ENCODE assay signal across 1 cellular context in genomic region chr2:61017556-61018318, GRCh38.
TF ChIP-seq lines count a peak whose summit lies in the region.

Gene PEX13 (plus strand): TSS chr2:61017720. CDS start chr2:61017760, 40 bp downstream.
Gene PUS10 (minus strand): TSS chr2:61018255. CDS start chr2:61011890, 6,365 bp downstream.

TF ChIP-seq in HepG2, 621 proteins besides CTCF, POLR2A, EP300 and RAD21 (continued from another document):
- TF ChIP-seq SATB2 (CRISPR knock-in tag; IDR thresholded peaks at IDR 0.05) (peak; percentile 35), TFDP2 (CRISPR knock-in tag; IDR thresholded peaks at IDR 0.05) (peak; percentile 81), ZNF792 (CRISPR knock-in tag; IDR thresholded peaks at IDR 0.05) (peak; percentile 71), ZNF816 (CRISPR knock-in tag; IDR thresholded peaks at IDR 0.05; ENCODE audit: borderline replicate concordance) (peak; percentile 90), JUN (CRISPR knock-in tag; IDR thresholded peaks at IDR 0.05) (peak; percentile 38), TFDP1 (CRISPR knock-in tag; IDR thresholded peaks at IDR 0.05; ENCODE audit: borderline replicate concordance) (peak; percentile 63; the same call in 1 of the 2 replicates), ZNF747 (CRISPR knock-in tag; IDR thresholded peaks at IDR 0.05; ENCODE audit: borderline replicate concordance) (peak; percentile 82; the same call in 1 of the 2 replicates), HOXA5 (CRISPR knock-in tag; IDR thresholded peaks at IDR 0.05) (no peak), MEIS2 (CRISPR knock-in tag; IDR thresholded peaks at IDR 0.05) (peak; percentile 86; the same call in 1 of the 2 replicates), CEBPB (IDR thresholded peaks at IDR 0.05; ENCODE audit: borderline replicate concordance, low read depth, low read length) (peak; percentile 100), THAP9 (CRISPR knock-in tag; IDR thresholded peaks at IDR 0.05; ENCODE audit: borderline replicate concordance) (peak; percentile 83; the same call in 1 of the 2 replicates), TCF12 (IDR thresholded peaks at IDR 0.05) (no peak), TCF12 (CRISPR knock-in tag; IDR thresholded peaks at IDR 0.05) (peak; percentile 82; the same call in 1 of the 2 replicates), RNF219 (CRISPR knock-in tag; IDR thresholded peaks at IDR 0.05) (no peak; the same call in 1 of the 2 replicates), ATF5 (CRISPR knock-in tag; IDR thresholded peaks at IDR 0.05; ENCODE audit: low read depth) (peak; percentile 71; the same call in 1 of the 2 replicates), ADNP (CRISPR knock-in tag; IDR thresholded peaks at IDR 0.05) (no peak), EHMT2 (IDR thresholded peaks at IDR 0.05; ENCODE audit: borderline replicate concordance, low read depth, low read length) (peak; percentile 66; the same call in 1 of the 2 replicates), ZNF782 (CRISPR knock-in tag; IDR thresholded peaks at IDR 0.05; ENCODE audit: borderline replicate concordance) (peak; percentile 54; the same call in 1 of the 2 replicates), ZNF317 (CRISPR knock-in tag; IDR thresholded peaks at IDR 0.05) (peak; percentile 59), ZNF263 (CRISPR knock-in tag; IDR thresholded peaks at IDR 0.05) (peak; percentile 58; the same call in 1 of the 2 replicates), PRDM10 (CRISPR knock-in tag; IDR thresholded peaks at IDR 0.05; ENCODE audit: low read depth) (peak; percentile 12), ZNF280B (CRISPR knock-in tag; IDR thresholded peaks at IDR 0.05; ENCODE audit: borderline replicate concordance) (peak; percentile 90), RBAK (CRISPR knock-in tag; IDR thresholded peaks at IDR 0.05) (peak; percentile 69; the same call in 1 of the 2 replicates), ZZZ3 (CRISPR knock-in tag; IDR thresholded peaks at IDR 0.05; ENCODE audit: borderline replicate concordance) (0 out of 2 replicates have a peak, but pooled peaks have one; percentile 55), THAP7 (CRISPR knock-in tag; IDR thresholded peaks at IDR 0.05) (peak; percentile 45; the same call in 1 of the 2 replicates), SALL1 (CRISPR knock-in tag; IDR thresholded peaks at IDR 0.05) (peak; percentile 92), ZNF644 (CRISPR knock-in tag; IDR thresholded peaks at IDR 0.05; ENCODE audit: low read depth) (peak; percentile 40)
